Comparison of ENCODE assay signal across 21 cellular contexts in the genomic region with DNA sequence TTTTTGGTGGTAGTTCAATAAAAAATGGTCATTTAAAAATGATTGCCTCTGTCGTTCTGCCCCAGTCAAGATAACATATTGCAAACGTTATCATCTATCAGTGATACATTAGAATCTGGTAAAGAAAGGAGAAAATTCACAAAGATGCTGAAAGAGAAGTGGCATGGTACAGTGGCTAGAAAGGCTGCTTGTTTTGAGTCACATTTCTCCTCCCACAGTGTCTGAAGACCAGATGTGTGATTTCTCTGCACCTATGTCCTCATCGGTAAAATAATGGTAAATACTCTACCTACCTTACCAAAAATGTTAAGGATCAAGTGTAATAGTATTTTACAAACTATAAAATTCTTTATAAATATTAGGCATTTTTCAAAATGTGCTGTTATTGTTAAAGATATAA.
A peak's percentile ranks its signal among the peaks of the same experiment; 100 is the strongest.
DNase-seq lines count a peak whose midpoint lies in the region; ATAC-seq and TF ChIP-seq lines count a peak whose summit lies in the region.
"Had no signal": no experiment of that assay in that cellular context is flagged by ENCODE, and none has a peak within 500 bp of the region (broad histone marks: within the 10 kb centered on the region; RNA-seq: fewer than 3 reads in every experiment).

No MANE protein-coding gene starts in this region.

- no peaks in the 10 kb centered on the region for H3K79me2 ChIP-seq in osteoblast (ENCODE audit: insufficient read depth, low read length)

- no peak overlapping the region for H2AFZ ChIP-seq in osteoblast (ENCODE audit: low read length)

- no peaks in the 10 kb centered on the region for H4K20me1 ChIP-seq in osteoblast (ENCODE audit: insufficient read depth, low read length)

- ATAC-seq in GM18868 (IDR thresholded peaks at IDR 0.05; ENCODE audit: unreplicated experiment) (peak; percentile 69), HG02678 (IDR thresholded peaks at IDR 0.05; ENCODE audit: unreplicated experiment) (peak; percentile 52), HG03039 (IDR thresholded peaks at IDR 0.05; ENCODE audit: unreplicated experiment) (peak; percentile 55), left lobe of liver (no peak)
- ATAC-seq: CD8-positive, alpha-beta T cell; Panc1; Right ventricle myocardium inferior; T-cell had no signal

- DNase-seq in effector CD8-positive, alpha-beta T cell (lab: John Stamatoyannopoulos, UW) = no peak
- DNase-seq in left lobe of liver (ENCODE audit: low spot score) = no peak
- no peak for DNase-seq in osteoblast (ENCODE audit: insufficient read length, low spot score, missing footprints)
- DNase-seq in AML-193 (lab: John Stamatoyannopoulos, UW) = no peak
- DNase-seq: CD8-positive, alpha-beta T cell; DND-41; GDM1; KBM-7; NCI-H1105; NCI-H1694 treated with DMSO at 0.1 percent for 48 hours; NCI-H446; NCI-H748 treated with DMSO at 0.1 percent for 48 hours; T-cell; T1000 had no signal

- H3K4me1 ChIP-seq in osteoblast (ENCODE audit: insufficient read depth, low read length) = peaks cover 11% of the 10 kb centered on the region

- no peaks in the 10 kb centered on the region for H3K27me3 ChIP-seq in osteoblast (ENCODE audit: insufficient read depth, low read length)

- H3K36me3 ChIP-seq in osteoblast (ENCODE audit: insufficient read depth, low read length) = no peaks in the 10 kb centered on the region

- TF ChIP-seq CTCF in osteoblast (IDR thresholded peaks at IDR 0.05; ENCODE audit: extremely low read depth, low read depth, low read length) = no peak

- no peaks in the 10 kb centered on the region for H3K9me3 ChIP-seq in osteoblast (ENCODE audit: low read depth, low read length)

- no peak overlapping the region for H3K27ac ChIP-seq in osteoblast (ENCODE audit: low read depth, low read length)
- H3K27ac ChIP-seq: HL-60, SK-N-MC had no signal

- no peak overlapping the region for H3K4me2 ChIP-seq in osteoblast (ENCODE audit: insufficient read depth, low read length)

- H3K4me3 ChIP-seq in osteoblast (ENCODE audit: insufficient read depth, low read length) = no peak overlapping the region
- H3K4me3 ChIP-seq: SK-N-MC had no signal
